ENCODE assay signal across 11 cellular contexts in the genomic region with DNA sequence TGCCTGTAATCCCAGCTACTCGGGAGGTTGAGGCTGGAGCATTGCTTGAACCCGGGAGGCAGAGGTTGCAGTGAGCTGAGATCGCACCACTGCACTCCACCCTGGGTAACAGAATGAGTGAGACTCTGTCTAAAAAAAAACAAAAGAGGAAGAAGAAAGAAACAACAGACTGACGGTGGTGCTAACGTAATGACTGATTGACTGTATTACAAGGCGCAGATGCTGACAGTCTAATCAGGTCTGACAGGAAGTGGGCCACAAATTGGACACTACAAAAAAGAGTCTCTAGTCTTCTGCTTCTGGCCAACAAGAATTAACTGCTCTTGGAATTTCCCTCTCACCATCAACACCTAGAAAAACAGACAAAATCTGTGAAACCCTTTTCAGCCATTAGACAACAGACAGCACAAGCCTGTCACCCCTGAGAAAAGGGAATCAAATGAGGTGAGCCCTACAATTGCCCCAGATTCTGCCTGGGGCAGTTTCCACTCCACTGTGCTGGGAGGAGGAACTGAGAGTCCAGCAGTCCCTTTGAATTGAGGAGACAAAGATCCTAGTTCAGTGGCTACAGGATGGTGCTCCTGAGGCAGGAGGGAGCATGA. TPM values are rescaled to one million over a fixed set of nuclear protein-coding genes. Genes with fewer than 3 reads are reported as not detected.
A peak's percentile ranks its signal among the peaks of the same experiment; 100 is the strongest.
DNase-seq lines count a peak whose midpoint lies in the region; ATAC-seq, FAIRE-seq and TF ChIP-seq lines count a peak whose summit lies in the region.
"Had no signal": no experiment of that assay in that cellular context is flagged by ENCODE, and none has a peak within 500 bp of the region (broad histone marks: within the 10 kb centered on the region; RNA-seq: fewer than 3 reads in every experiment).

No MANE protein-coding gene starts in this region.

- no peak overlapping the region for H3K9ac ChIP-seq in trophoblast cell (ENCODE audit: low read length)

- no peak overlapping the region for H3K23ac ChIP-seq in trophoblast cell (ENCODE audit: low read length)

- peaks cover 8% of the 10 kb centered on the region for H3K27me3 ChIP-seq in trophoblast cell (ENCODE audit: insufficient read depth, low read length)
- no peaks in the 10 kb centered on the region for H3K27me3 ChIP-seq in thyroid gland

- no peak overlapping the region for H3K4me2 ChIP-seq in trophoblast cell (ENCODE audit: low read length)

- H3K4me1 ChIP-seq in trophoblast cell (ENCODE audit: control insufficient read depth in 1 of 2, insufficient read depth in 2 of 2, low read length in 2 of 2) (peaks cover 0 to 2% of the 10 kb centered on the region in 2 experiments), thyroid gland (peaks cover 0 to 4% of the 10 kb centered on the region in 2 donors)

- H2BK12ac ChIP-seq in trophoblast cell (ENCODE audit: low read length) = no peak overlapping the region

- TF ChIP-seq CTCF in thyroid gland (IDR thresholded peaks at IDR 0.05) = no peak

- no peak overlapping the region for H2AK5ac ChIP-seq in trophoblast cell (ENCODE audit: low read length)

- no peak overlapping the region for H2AFZ ChIP-seq in trophoblast cell (ENCODE audit: insufficient read depth, low read length, poor library complexity)

- no peak overlapping the region for H3K4me3 Mint-ChIP-seq in activated naive CD8-positive, alpha-beta T cell treated with anti-CD3 and anti-CD28 coated beads, Interleukin-2, amount 50 U/mL, for 24 hours
- H3K4me3 Mint-ChIP-seq: nephron progenitor cell had no signal

- no peak overlapping the region for H2BK5ac ChIP-seq in trophoblast cell (ENCODE audit: low read depth, low read length, poor library complexity)

- peak; percentile 95 for FAIRE-seq in GM18507 (lab: Jason Lieb, UNC)

- no peaks in the 10 kb centered on the region for H3K79me1 ChIP-seq in trophoblast cell (ENCODE audit: low read length)

- H4K12ac ChIP-seq in trophoblast cell (ENCODE audit: low read depth, low read length) = no peak overlapping the region

- H2BK120ac ChIP-seq in trophoblast cell (ENCODE audit: insufficient read depth, low read length, poor library complexity) = no peak overlapping the region

- no peaks in the 10 kb centered on the region for H3K27me3 Mint-ChIP-seq in activated naive CD8-positive, alpha-beta T cell treated with anti-CD3 and anti-CD28 coated beads, Interleukin-2, amount 50 U/mL, for 24 hours

- no peaks in the 10 kb centered on the region for H3K79me2 ChIP-seq in trophoblast cell (ENCODE audit: control insufficient read depth, insufficient read depth, low read length, poor library complexity)

- H3K14ac ChIP-seq in trophoblast cell (ENCODE audit: low read length) = no peak overlapping the region

- H3K4me1 Mint-ChIP-seq in activated naive CD8-positive, alpha-beta T cell treated with anti-CD3 and anti-CD28 coated beads, Interleukin-2, amount 50 U/mL, for 24 hours = peaks cover 23% of the 10 kb centered on the region

- H3K18ac ChIP-seq in trophoblast cell (ENCODE audit: low read length) = no peak overlapping the region

- no peak overlapping the region for H3K27ac ChIP-seq in trophoblast cell (ENCODE audit: low read depth, low read length)
- peak overlapping the region in 1 of 3 donors; percentile 6 for H3K27ac ChIP-seq in thyroid gland
- H3K27ac ChIP-seq: HL-60 had no signal

- H3K4ac ChIP-seq in trophoblast cell (ENCODE audit: low read depth, low read length) = no peak overlapping the region

- H3K4me3 ChIP-seq in trophoblast cell (ENCODE audit: low read depth, low read length) = no peak overlapping the region
- H3K4me3 ChIP-seq in thyroid gland (replicated peaks in 1 of 3) = no peak overlapping the region

- H4K8ac ChIP-seq in trophoblast cell (ENCODE audit: low read depth, low read length) = no peak overlapping the region

- WGBS in trophoblast cell (ENCODE audit: extremely low coverage, insufficient coverage, insufficient read length) = no CpG with 5 or more reads among the region's 6 CpGs
- WGBS in thyroid gland, 2 donors = 80% methylated on average over 6 of the region's 6 CpGs

- DNase-seq in GM18507 (ENCODE audit: extremely low spot score, insufficient read length, low read depth) (no peak), NCI-H2029 (lab: John Stamatoyannopoulos, UW) (no peak), trophoblast cell (no peak), thyroid gland (no peak), superior temporal gyrus (ENCODE audit: extremely low spot score) (no peak)
- DNase-seq in activated naive CD8-positive, alpha-beta T cell treated with anti-CD3 and anti-CD28 coated beads, Interleukin-2, amount 50 U/mL, for 24 hours = no peak
- DNase-seq: GF-D8, nephron progenitor cell had no signal

- peaks cover 5% of the 10 kb centered on the region for H3K36me3 Mint-ChIP-seq in activated naive CD8-positive, alpha-beta T cell treated with anti-CD3 and anti-CD28 coated beads, Interleukin-2, amount 50 U/mL, for 24 hours (ENCODE audit: low read depth)

- no peak overlapping the region for H4K91ac ChIP-seq in trophoblast cell (ENCODE audit: low read depth, low read length)

- H3K9me3 ChIP-seq in trophoblast cell (ENCODE audit: insufficient read depth, low read depth, low read length) = peaks cover 1% of the 10 kb centered on the region
- no peaks in the 10 kb centered on the region for H3K9me3 ChIP-seq in thyroid gland

- no peak for TF ChIP-seq POLR2A in thyroid gland (IDR thresholded peaks at IDR 0.05)

- intact Hi-C loops in thyroid gland (cut with DNase I) = no loop called here

- H3K9me3 Mint-ChIP-seq in activated naive CD8-positive, alpha-beta T cell treated with anti-CD3 and anti-CD28 coated beads, Interleukin-2, amount 50 U/mL, for 24 hours = no peaks in the 10 kb centered on the region

- H3K27ac Mint-ChIP-seq in activated naive CD8-positive, alpha-beta T cell treated with anti-CD3 and anti-CD28 coated beads, Interleukin-2, amount 50 U/mL, for 24 hours = peak overlapping the region; percentile 64
- H3K27ac Mint-ChIP-seq: nephron progenitor cell had no signal

- ATAC-seq in GM21526 (IDR thresholded peaks at IDR 0.05; ENCODE audit: low FRiP score, unreplicated experiment) (peak; percentile 58), HG03469 (IDR thresholded peaks at IDR 0.05; ENCODE audit: unreplicated experiment) (peak; percentile 41)
- no peak for ATAC-seq in activated naive CD8-positive, alpha-beta T cell treated with anti-CD3 and anti-CD28 coated beads, Interleukin-2, amount 50 U/mL, for 24 hours

- H3K36me3 ChIP-seq in trophoblast cell (ENCODE audit: control insufficient read depth in 1 of 2, insufficient read depth in 2 of 2, low read length in 2 of 2) = no peaks in the 10 kb centered on the region
- H3K36me3 ChIP-seq in thyroid gland = peaks cover 17 to 31% of the 10 kb centered on the region in 2 donors

RNA-seq across cellular contexts. Expression of gene SNED1, which starts 43.2 kb away (rescaled TPM):
- polyA plus RNA-seq in trophoblast cell (2013) = 0.12 TPM in 2 replicates
- total RNA-seq in thyroid gland = 100 to 1,000 TPM in 1 of 4 donors, 10 to 100 TPM in 3; 47.7 to 122 (median 68.7) TPM
